Comparison of ENCODE assay signal across 1 cellular context in genomic region chr9:98707158-98708102, GRCh38.
A peak's percentile ranks its signal among the peaks of the same experiment; 100 is the strongest.
TF ChIP-seq lines count a peak whose summit lies in the region.

No MANE protein-coding gene starts in this region.

TF ChIP-seq in H1, 55 proteins besides CTCF, POLR2A, EP300 and RAD21 (continued from another document):
- TF ChIP-seq E2F6 (IDR thresholded peaks at IDR 0.05) (no peak), SP4 (IDR thresholded peaks at IDR 0.05; ENCODE audit: low read length) (no peak), POLR2AphosphoS5 (IDR thresholded peaks at IDR 0.05; ENCODE audit: low read depth, low read length) (no peak), USF2 (IDR thresholded peaks at IDR 0.05; ENCODE audit: low read length) (no peak), CHD7 (IDR thresholded peaks at IDR 0.05; ENCODE audit: insufficient replicate concordance, low read length) (no peak), FOSL1 (IDR thresholded peaks at IDR 0.05; ENCODE audit: insufficient read depth, low read depth, low read length) (no peak), JUN (IDR thresholded peaks at IDR 0.05; ENCODE audit: low read depth, low read length) (no peak), SRF (IDR thresholded peaks at IDR 0.05; ENCODE audit: low read depth, low read length) (no peak), HDAC6 (IDR thresholded peaks at IDR 0.05; ENCODE audit: low read depth, low read length) (no peak), NANOG (IDR thresholded peaks at IDR 0.05; ENCODE audit: insufficient read depth, low read depth, low read length, poor library complexity, severe bottlenecking) (no peak), EZH2 (IDR thresholded peaks at IDR 0.05; ENCODE audit: low read depth, low read length, severe bottlenecking) (peak; percentile 94), KDM5A (IDR thresholded peaks at IDR 0.05; ENCODE audit: low read length) (no peak), CEBPB (IDR thresholded peaks at IDR 0.05; ENCODE audit: low read depth, low read length) (no peak), ATF2 (IDR thresholded peaks at IDR 0.05; ENCODE audit: low read length) (no peak), GABPA (IDR thresholded peaks at IDR 0.05; ENCODE audit: borderline replicate concordance, insufficient read depth, low read length) (no peak), RXRA (IDR thresholded peaks at IDR 0.05; ENCODE audit: insufficient read depth, low read depth, low read length) (no peak), ATF3 (IDR thresholded peaks at IDR 0.05; ENCODE audit: insufficient read depth, low read depth, low read length) (no peak), SIRT6 (IDR thresholded peaks at IDR 0.05; ENCODE audit: low read length) (no peak), RFX5 (IDR thresholded peaks at IDR 0.05; ENCODE audit: borderline replicate concordance, low read depth, low read length) (no peak), CBX5 (IDR thresholded peaks at IDR 0.05; ENCODE audit: low read depth, low read length) (no peak), YY1 (IDR thresholded peaks at IDR 0.05; ENCODE audit: low read depth, low read length) (no peak), TEAD4 (IDR thresholded peaks at IDR 0.05; ENCODE audit: low read depth, low read length) (no peak), SAP30 (IDR thresholded peaks at IDR 0.05; ENCODE audit: insufficient read depth, insufficient replicate concordance, low read length) (no peak), GTF2F1 (IDR thresholded peaks at IDR 0.05; ENCODE audit: borderline replicate concordance, low read depth, low read length) (no peak), BCL11A (IDR thresholded peaks at IDR 0.05; ENCODE audit: low read depth in 2 of 2, low read length in 2 of 2) (no peak), SUZ12 (IDR thresholded peaks at IDR 0.05; ENCODE audit: low read length) (peak; percentile 95), CREB1 (IDR thresholded peaks at IDR 0.05) (0 out of 2 replicates have a peak, but pooled peaks have one; percentile 24), TBP (IDR thresholded peaks at IDR 0.05; ENCODE audit: low read depth, low read length) (peak; percentile 9; the same call in 1 of the 2 replicates), RBBP5 (IDR thresholded peaks at IDR 0.05; ENCODE audit: borderline replicate concordance, low read depth, low read length) (no peak; the same call in 1 of the 2 replicates), TCF12 (IDR thresholded peaks at IDR 0.05; ENCODE audit: low read depth, low read length) (0 out of 2 replicates have a peak, but pooled peaks have one; percentile 11), ZNF274 (IDR thresholded peaks at IDR 0.05; ENCODE audit: borderline replicate concordance, extremely low read depth, low read length) (no peak), SIX5 (IDR thresholded peaks at IDR 0.05; ENCODE audit: low read depth, low read length) (no peak), EGR1 (IDR thresholded peaks at IDR 0.05; ENCODE audit: borderline replicate concordance, low read depth, low read length) (no peak)
TF ChIP-seq in H1: peak in this region for 6.
